Comparison of ENCODE assay signal across 13 cellular contexts in genomic region chr20:25278636-25279361, GRCh38. TPM values are rescaled to one million over a fixed set of nuclear protein-coding genes. Genes with fewer than 3 reads are reported as not detected.
A peak's percentile ranks its signal among the peaks of the same experiment; 100 is the strongest.
DNase-seq lines count a peak whose midpoint lies in the region; ATAC-seq and TF ChIP-seq lines count a peak whose summit lies in the region.
"Had no signal": no experiment of that assay in that cellular context is flagged by ENCODE, and none has a peak within 500 bp of the region (broad histone marks: within the 10 kb centered on the region; RNA-seq: fewer than 3 reads in every experiment).

No MANE protein-coding gene starts in this region.

- H3K27me3 ChIP-seq in AG04450 (ENCODE audit: control insufficient read depth, insufficient read depth, low read length) (no peaks in the 10 kb centered on the region), prostate gland (replicated peaks; ENCODE audit: insufficient read depth) (no peaks in the 10 kb centered on the region)

- ATAC-seq in left cardiac atrium (no peak), GM21576 (IDR thresholded peaks at IDR 0.05; ENCODE audit: unreplicated experiment) (no peak)

- no peak for TF ChIP-seq POLR2A in prostate gland (IDR thresholded peaks at IDR 0.05)

- POLR2A ChIA-PET in AG04450 (lab: Yijun Ruan, JAX) (no interaction called here), RWPE1 (lab: Yijun Ruan, JAX; ENCODE audit: low non-redundant PET) (no interaction called here)

- TF ChIP-seq CTCF in AG04450 (IDR thresholded peaks at IDR 0.05; ENCODE audit: low read depth, low read length) (no peak), RWPE1 (conservative IDR thresholded peaks at IDR 0.05; ENCODE audit: low read depth) (no peak), prostate gland (IDR thresholded peaks at IDR 0.05) (no peak)

- CTCF ChIA-PET in AG04450 (lab: Charles Lee): interaction anchor here (0.8 kb wide), 1 partner anchor 120 kb away, joined by 3 read pairs; no protein-coding TSS in a partner anchor
- CTCF ChIA-PET in RWPE1 (lab: Yijun Ruan, JAX): no interaction called here

- H3K4me1 ChIP-seq in prostate gland (replicated peaks): peaks cover 23% of the 10 kb centered on the region

- no peak overlapping the region for H3K4me3 ChIP-seq in AG04450 (ENCODE audit: low read depth, low read length)
- H3K4me3 ChIP-seq in prostate gland: no peak overlapping the region

- DNase-seq in AG04450 (ENCODE audit: low read depth, low spot score): no peak
- DNase-seq in RWPE1 (ENCODE audit: low spot score): no peak
- DNase-seq in left cardiac atrium: peak; percentile 15
- no peak for DNase-seq in prostate gland (ENCODE audit: low spot score)
- no peak for DNase-seq in COLO829 (ENCODE audit: low spot score)
- DNase-seq in NCI-H146 treated with DMSO at 0.1 percent for 48 hours (lab: John Stamatoyannopoulos, UW; ENCODE audit: unreplicated experiment): no peak
- no peak for DNase-seq in GM19240 (ENCODE audit: insufficient read length, low spot score)
- DNase-seq: AML-193; foreskin fibroblast; nephron progenitor cell; small intestine; stimulated activated naive CD4-positive, alpha-beta T cell treated with Interleukin-2 at 50 U/mL for 16 hours had no signal

- peak overlapping the region; percentile 2 for H3K27ac ChIP-seq in AG04450 (ENCODE audit: low read depth, low read length)
- H3K27ac ChIP-seq in RWPE1: peak overlapping the region; percentile 9
- peak overlapping the region; percentile 73 to 80 for H3K27ac ChIP-seq in prostate gland

- H3K9me3 ChIP-seq in AG04450 (ENCODE audit: control insufficient read depth, insufficient read depth, low read length) (no peaks in the 10 kb centered on the region; the same call in 1 of the 2 replicates), prostate gland (no peaks in the 10 kb centered on the region)

- intact Hi-C loops in left cardiac atrium (cut with DNase I): no loop called here
- intact Hi-C loops in prostate gland (cut with DNase I): no loop called here

- 92% methylated on average over 26 of the region's 26 CpGs for WGBS in prostate gland

- H3K36me3 ChIP-seq in prostate gland: peaks cover 4 to 12% of the 10 kb centered on the region in 2 donors

RNA-seq across cellular contexts. Expression of gene PYGB, which starts 30.9 kb away (rescaled TPM):
- polyA plus RNA-seq in AG04450 (2011; rRNA removed): 43.2 and 60.0 TPM in 2 replicates
- polyA minus RNA-seq in AG04450 (2011; rRNA and poly(A)+ RNA removed): 70.7 and 104 TPM in 2 replicates
- total RNA-seq in left cardiac atrium (100 to 1,000 TPM; 103 to 152 TPM), prostate gland (100 to 1,000 TPM; 231 to 261 TPM)

Comparison
In these comparisons a context has a peak if more than half of its experiments do, and no peak if none do; other contexts are left out.
1. H3K27ac ChIP-seq: peak in every context shown above with its lines; median percentile 76 in prostate gland; 9 in RWPE1; 2 in AG04450.